ENCODE assay signal across 1 cellular context in the genomic region with DNA sequence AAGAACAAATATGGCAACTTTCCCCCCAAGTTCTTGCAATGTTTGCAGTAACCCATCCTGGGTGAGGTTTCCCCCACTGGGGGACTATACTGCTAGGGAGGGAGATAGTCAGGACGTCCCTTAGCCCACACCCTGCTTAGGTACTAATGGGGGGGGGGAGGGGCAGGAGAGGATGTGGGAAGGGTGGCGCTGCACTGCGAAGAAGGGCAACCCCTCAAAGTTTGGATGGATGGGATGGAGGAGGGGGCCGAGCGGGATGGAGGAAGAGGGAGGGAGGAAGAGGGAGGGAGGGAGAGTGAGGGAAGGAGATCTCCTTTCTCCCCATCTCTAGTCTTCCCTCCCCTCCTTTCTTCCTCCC.
TF ChIP-seq lines count a peak whose summit lies in the region.

No MANE protein-coding gene starts in this region.

TF ChIP-seq in K562, 482 proteins besides CTCF, POLR2A, EP300 and RAD21 (continued from another document):
- TF ChIP-seq RB1 (IDR thresholded peaks at IDR 0.05; ENCODE audit: low read depth) (no peak), CEBPG (CRISPR knock-in tag; IDR thresholded peaks at IDR 0.05) (no peak), CEBPG (tag; conservative IDR thresholded peaks at IDR 0.05 in 1 of 2, IDR thresholded peaks at IDR 0.05 in 1 of 2) (no peak), NUFIP1 (IDR thresholded peaks at IDR 0.05; ENCODE audit: partially characterized antibody) (no peak), NR2C2 (CRISPR knock-in tag; IDR thresholded peaks at IDR 0.05) (no peak), NR2C2 (tag; IDR thresholded peaks at IDR 0.05) (no peak), MAFG (tag; conservative IDR thresholded peaks at IDR 0.05) (no peak), SAFB (IDR thresholded peaks at IDR 0.05; ENCODE audit: borderline replicate concordance, low read depth, low read length) (no peak), SAP30 (IDR thresholded peaks at IDR 0.05; ENCODE audit: borderline replicate concordance, insufficient read depth, low read depth, low read length, poor library complexity, severe bottlenecking) (no peak), BRCA1 (IDR thresholded peaks at IDR 0.05) (no peak), BRCA1 (CRISPR knock-in tag; IDR thresholded peaks at IDR 0.05) (no peak), CTBP1 (IDR thresholded peaks at IDR 0.05; ENCODE audit: borderline replicate concordance) (no peak)
- TF ChIP-seq, protein P1, sequence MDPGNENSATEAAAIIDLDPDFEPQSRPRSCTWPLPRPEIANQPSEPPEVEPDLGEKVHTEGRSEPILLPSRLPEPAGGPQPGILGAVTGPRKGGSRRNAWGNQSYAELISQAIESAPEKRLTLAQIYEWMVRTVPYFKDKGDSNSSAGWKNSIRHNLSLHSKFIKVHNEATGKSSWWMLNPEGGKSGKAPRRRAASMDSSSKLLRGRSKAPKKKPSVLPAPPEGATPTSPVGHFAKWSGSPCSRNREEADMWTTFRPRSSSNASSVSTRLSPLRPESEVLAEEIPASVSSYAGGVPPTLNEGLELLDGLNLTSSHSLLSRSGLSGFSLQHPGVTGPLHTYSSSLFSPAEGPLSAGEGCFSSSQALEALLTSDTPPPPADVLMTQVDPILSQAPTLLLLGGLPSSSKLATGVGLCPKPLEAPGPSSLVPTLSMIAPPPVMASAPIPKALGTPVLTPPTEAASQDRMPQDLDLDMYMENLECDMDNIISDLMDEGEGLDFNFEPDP (CRISPR knock-in tag; IDR thresholded peaks at IDR 0.05), result no peak
- TF ChIP-seq, protein P2, sequence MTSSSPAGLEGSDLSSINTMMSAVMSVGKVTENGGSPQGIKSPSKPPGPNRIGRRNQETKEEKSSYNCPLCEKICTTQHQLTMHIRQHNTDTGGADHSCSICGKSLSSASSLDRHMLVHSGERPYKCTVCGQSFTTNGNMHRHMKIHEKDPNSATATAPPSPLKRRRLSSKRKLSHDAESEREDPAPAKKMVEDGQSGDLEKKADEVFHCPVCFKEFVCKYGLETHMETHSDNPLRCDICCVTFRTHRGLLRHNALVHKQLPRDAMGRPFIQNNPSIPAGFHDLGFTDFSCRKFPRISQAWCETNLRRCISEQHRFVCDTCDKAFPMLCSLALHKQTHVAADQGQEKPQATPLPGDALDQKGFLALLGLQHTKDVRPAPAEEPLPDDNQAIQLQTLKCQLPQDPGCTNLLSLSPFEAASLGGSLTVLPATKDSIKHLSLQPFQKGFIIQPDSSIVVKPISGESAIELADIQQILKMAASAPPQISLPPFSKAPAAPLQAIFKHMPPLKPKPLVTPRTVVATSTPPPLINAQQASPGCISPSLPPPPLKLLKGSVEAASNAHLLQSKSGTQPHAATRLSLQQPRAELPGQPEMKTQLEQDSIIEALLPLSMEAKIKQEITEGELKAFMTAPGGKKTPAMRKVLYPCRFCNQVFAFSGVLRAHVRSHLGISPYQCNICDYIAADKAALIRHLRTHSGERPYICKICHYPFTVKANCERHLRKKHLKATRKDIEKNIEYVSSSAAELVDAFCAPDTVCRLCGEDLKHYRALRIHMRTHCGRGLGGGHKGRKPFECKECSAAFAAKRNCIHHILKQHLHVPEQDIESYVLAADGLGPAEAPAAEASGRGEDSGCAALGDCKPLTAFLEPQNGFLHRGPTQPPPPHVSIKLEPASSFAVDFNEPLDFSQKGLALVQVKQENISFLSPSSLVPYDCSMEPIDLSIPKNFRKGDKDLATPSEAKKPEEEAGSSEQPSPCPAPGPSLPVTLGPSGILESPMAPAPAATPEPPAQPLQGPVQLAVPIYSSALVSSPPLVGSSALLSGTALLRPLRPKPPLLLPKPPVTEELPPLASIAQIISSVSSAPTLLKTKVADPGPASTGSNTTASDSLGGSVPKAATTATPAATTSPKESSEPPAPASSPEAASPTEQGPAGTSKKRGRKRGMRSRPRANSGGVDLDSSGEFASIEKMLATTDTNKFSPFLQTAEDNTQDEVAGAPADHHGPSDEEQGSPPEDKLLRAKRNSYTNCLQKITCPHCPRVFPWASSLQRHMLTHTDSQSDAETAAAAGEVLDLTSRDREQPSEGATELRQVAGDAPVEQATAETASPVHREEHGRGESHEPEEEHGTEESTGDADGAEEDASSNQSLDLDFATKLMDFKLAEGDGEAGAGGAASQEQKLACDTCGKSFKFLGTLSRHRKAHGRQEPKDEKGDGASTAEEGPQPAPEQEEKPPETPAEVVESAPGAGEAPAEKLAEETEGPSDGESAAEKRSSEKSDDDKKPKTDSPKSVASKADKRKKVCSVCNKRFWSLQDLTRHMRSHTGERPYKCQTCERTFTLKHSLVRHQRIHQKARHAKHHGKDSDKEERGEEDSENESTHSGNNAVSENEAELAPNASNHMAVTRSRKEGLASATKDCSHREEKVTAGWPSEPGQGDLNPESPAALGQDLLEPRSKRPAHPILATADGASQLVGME (CRISPR knock-in tag; IDR thresholded peaks at IDR 0.05), result no peak
- TF ChIP-seq, protein P3, sequence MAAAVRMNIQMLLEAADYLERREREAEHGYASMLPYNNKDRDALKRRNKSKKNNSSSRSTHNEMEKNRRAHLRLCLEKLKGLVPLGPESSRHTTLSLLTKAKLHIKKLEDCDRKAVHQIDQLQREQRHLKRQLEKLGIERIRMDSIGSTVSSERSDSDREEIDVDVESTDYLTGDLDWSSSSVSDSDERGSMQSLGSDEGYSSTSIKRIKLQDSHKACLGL (CRISPR knock-in tag; IDR thresholded peaks at IDR 0.05; ENCODE audit: borderline replicate concordance, poor library complexity, severe bottlenecking), result no peak
TF ChIP-seq in K562: peak in this region for 0.
